Comparison of ENCODE assay signal across 35 cellular contexts in genomic region chr12:38370311-38370710, GRCh38.
"Had no signal": no experiment of that assay in that cellular context is flagged by ENCODE, and none has a peak within 500 bp of the region (broad histone marks: within the 10 kb centered on the region; RNA-seq: fewer than 3 reads in every experiment).

No MANE protein-coding gene starts in this region.

- H3K9me3 Mint-ChIP-seq: activated CD4-positive, alpha-beta memory T cell treated with anti-CD3 and anti-CD28 coated beads for 36 hours; activated CD4-positive, alpha-beta T cell treated with anti-CD3 and anti-CD28 coated beads, Interleukin-2, amount 10 ng/mL, durations not matched to agents 24 days and 14 days; activated naive CD4-positive, alpha-beta T cell treated with anti-CD3 and anti-CD28 coated beads for 36 hours; activated naive CD8-positive, alpha-beta T cell treated with anti-CD3 and anti-CD28 coated beads for 36 hours; activated T-helper 1 cell treated with anti-CD3 and anti-CD28 coated beads, Interleukin-12 subunit alpha, Interleukin-12 subunit beta, Interleukin-2, Interleukin-4 antibody, amounts not matched to agents 30 ng/mL and 10 ng/mL and 1 ng/mL, durations not matched to agents 14 hours and 24 hours and 36 hours; activated T-helper 17 cell treated with anti-CD3 and anti-CD28 coated beads, Interleukin-2, amount 50 U/mL, for 72 hours; T-helper 1 cell treated with Interleukin-12 subunit alpha and Interleukin-12 subunit beta and Interleukin-4 antibody, amounts not matched to agents 30 μg/mL and 1 μg/mL, for 36 hours had no signal

- DNase-seq: activated B cell treated with CpG ODN at 0.5 μM for 24 hours; activated CD4-positive, alpha-beta memory T cell treated with anti-CD3 and anti-CD28 coated beads for 36 hours; activated CD4-positive, alpha-beta T cell treated with anti-CD3 and anti-CD28 coated beads for 4 hours; activated CD4-positive, alpha-beta T cell treated with anti-CD3 and anti-CD28 coated beads, Interleukin-2, amount 10 ng/mL, durations not matched to agents 24 days and 14 days; activated CD4-positive, alpha-beta T cell treated with anti-CD3 and anti-CD28 coated beads, Interleukin-2, amount 50 U/mL, for 1 hour; activated CD4-positive, alpha-beta T cell treated with anti-CD3 and anti-CD28 coated beads, Interleukin-2, amount 50 U/mL, for 4 hours; activated CD4-positive, CD25-positive, alpha-beta regulatory T cell treated with anti-CD3 and anti-CD28 coated beads, Interleukin-2, amount 50 U/mL, for 72 hours; activated CD8-positive, alpha-beta memory T cell treated with anti-CD3 and anti-CD28 coated beads, Interleukin-2, amount 50 U/mL, for 4 hours; activated CD8-positive, alpha-beta T cell treated with anti-CD3 and anti-CD28 coated beads for 36 hours; activated effector memory CD4-positive, alpha-beta T cell treated with anti-CD3 and anti-CD28 coated beads, Interleukin-2, amount 50 U/mL, for 16 hours; activated gamma-delta T cell treated with Interleukin-2 at 50 U/mL for 16 hours; activated naive CD4-positive, alpha-beta T cell; activated naive CD4-positive, alpha-beta T cell treated with anti-CD3 and anti-CD28 coated beads for 36 hours; activated naive CD4-positive, alpha-beta T cell treated with anti-CD3 and anti-CD28 coated beads, Interleukin-2, amount 50 U/mL, for 16 hours; activated naive CD8-positive, alpha-beta T cell treated with anti-CD3 and anti-CD28 coated beads for 36 hours; activated T-cell treated with anti-CD3 and anti-CD28 coated beads for 4 hours; activated T-cell treated with anti-CD3 and anti-CD28 coated beads, Interleukin-2, amount 50 U/mL, for 1 hour; activated T-cell treated with anti-CD3 and anti-CD28 coated beads, Interleukin-2, amount 50 U/mL, for 4 hours; activated T-cell treated with anti-CD3 and anti-CD28 coated beads, Interleukin-2, amount 50 U/mL, for 72 hours; adrenal gland; amniotic stem cell; aorta; body of pancreas; brain microvascular endothelial cell; central memory CD4-positive, alpha-beta T cell; T-helper 1 cell; T-helper 2 cell; T-helper 9 cell; WERI-Rb-1 had no signal

- H3K9me3 ChIP-seq: adrenal gland, body of pancreas had no signal

- H3K36me3 Mint-ChIP-seq: activated CD4-positive, alpha-beta memory T cell treated with anti-CD3 and anti-CD28 coated beads for 36 hours; activated naive CD4-positive, alpha-beta T cell treated with anti-CD3 and anti-CD28 coated beads, Interleukin-2, amount 50 U/mL, for 72 hours; activated naive CD8-positive, alpha-beta T cell treated with anti-CD3 and anti-CD28 coated beads for 36 hours had no signal

- H3K27ac Mint-ChIP-seq: activated B cell treated with CpG ODN at 0.5 μM for 24 hours; activated CD4-positive, alpha-beta memory T cell treated with anti-CD3 and anti-CD28 coated beads for 36 hours; activated CD4-positive, alpha-beta T cell treated with anti-CD3 and anti-CD28 coated beads, Interleukin-2, amount 10 ng/mL, durations not matched to agents 24 days and 14 days; activated CD8-positive, alpha-beta T cell treated with anti-CD3 and anti-CD28 coated beads for 36 hours; activated naive CD4-positive, alpha-beta T cell treated with anti-CD3 and anti-CD28 coated beads for 36 hours; activated naive CD4-positive, alpha-beta T cell treated with anti-CD3 and anti-CD28 coated beads, Interleukin-2, amount 50 U/mL, for 72 hours; activated naive CD8-positive, alpha-beta T cell treated with anti-CD3 and anti-CD28 coated beads for 36 hours; activated T-cell treated with anti-CD3 and anti-CD28 coated beads, Interleukin-2, amount 50 U/mL, for 72 hours; activated T-helper 1 cell treated with anti-CD3 and anti-CD28 coated beads, Interleukin-12 subunit alpha, Interleukin-12 subunit beta, Interleukin-2, Interleukin-4 antibody, amounts not matched to agents 30 ng/mL and 10 ng/mL and 1 ng/mL, durations not matched to agents 14 hours and 24 hours and 36 hours; activated T-helper 17 cell treated with anti-CD3 and anti-CD28 coated beads, Interleukin-2, amount 50 U/mL, for 72 hours; T-helper 1 cell treated with Interleukin-12 subunit alpha and Interleukin-12 subunit beta and Interleukin-4 antibody, amounts not matched to agents 30 μg/mL and 1 μg/mL, for 36 hours; T-helper 2 cell treated with Interferon-gamma antibody and Interleukin-4, amounts not matched to agents 5 μg/mL and 100 μg/mL, for 36 hours had no signal

- H3K27me3 ChIP-seq: adrenal gland, body of pancreas, brain microvascular endothelial cell, breast epithelium had no signal

- ATAC-seq: activated CD8-positive, alpha-beta T cell treated with anti-CD3 and anti-CD28 coated beads for 36 hours; activated naive CD4-positive, alpha-beta T cell treated with anti-CD3 and anti-CD28 coated beads, Interleukin-2, amount 50 U/mL, for 72 hours; activated T-cell treated with anti-CD3 and anti-CD28 coated beads, Interleukin-2, amount 50 U/mL, for 4 hours; activated T-cell treated with anti-CD3 and anti-CD28 coated beads, Interleukin-2, amount 50 U/mL, for 72 hours; activated T-helper 17 cell treated with anti-CD3 and anti-CD28 coated beads, Interleukin-2, amount 50 U/mL, for 72 hours; body of pancreas had no signal

- H3K4me1 Mint-ChIP-seq: activated B cell treated with CpG ODN at 0.5 μM for 24 hours; activated CD4-positive, alpha-beta T cell treated with anti-CD3 and anti-CD28 coated beads, Interleukin-2, amount 10 ng/mL, durations not matched to agents 24 days and 14 days; activated naive CD8-positive, alpha-beta T cell treated with anti-CD3 and anti-CD28 coated beads for 36 hours; activated T-helper 17 cell treated with anti-CD3 and anti-CD28 coated beads, Interleukin-2, amount 50 U/mL, for 72 hours had no signal

- H3K4me3 ChIP-seq: adrenal gland, body of pancreas, breast epithelium had no signal

- H3K27me3 Mint-ChIP-seq: activated B cell treated with CpG ODN at 0.5 μM for 24 hours; activated CD4-positive, alpha-beta memory T cell treated with anti-CD3 and anti-CD28 coated beads for 36 hours; activated CD4-positive, alpha-beta T cell treated with anti-CD3 and anti-CD28 coated beads, Interleukin-2, amount 10 ng/mL, durations not matched to agents 24 days and 14 days; activated CD8-positive, alpha-beta T cell treated with anti-CD3 and anti-CD28 coated beads for 36 hours; activated naive CD8-positive, alpha-beta T cell treated with anti-CD3 and anti-CD28 coated beads for 36 hours; activated T-helper 17 cell treated with anti-CD3 and anti-CD28 coated beads, Interleukin-2, amount 50 U/mL, for 72 hours had no signal

- H3K4me3 Mint-ChIP-seq: activated B cell treated with CpG ODN at 0.5 μM for 24 hours; activated CD4-positive, alpha-beta memory T cell treated with anti-CD3 and anti-CD28 coated beads for 36 hours; activated CD4-positive, alpha-beta T cell treated with anti-CD3 and anti-CD28 coated beads, Interleukin-2, amount 10 ng/mL, durations not matched to agents 24 days and 14 days; activated CD8-positive, alpha-beta T cell treated with anti-CD3 and anti-CD28 coated beads for 36 hours; activated naive CD4-positive, alpha-beta T cell treated with anti-CD3 and anti-CD28 coated beads for 36 hours; activated naive CD8-positive, alpha-beta T cell treated with anti-CD3 and anti-CD28 coated beads for 36 hours; activated T-cell treated with anti-CD3 and anti-CD28 coated beads, Interleukin-2, amount 50 U/mL, for 4 hours; activated T-cell treated with anti-CD3 and anti-CD28 coated beads, Interleukin-2, amount 50 U/mL, for 72 hours; activated T-helper 1 cell treated with anti-CD3 and anti-CD28 coated beads, Interleukin-12 subunit alpha, Interleukin-12 subunit beta, Interleukin-2, Interleukin-4 antibody, amounts not matched to agents 30 ng/mL and 10 ng/mL and 1 ng/mL, durations not matched to agents 14 hours and 24 hours and 36 hours; activated T-helper 17 cell treated with anti-CD3 and anti-CD28 coated beads, Interleukin-2, amount 50 U/mL, for 72 hours; T-helper 1 cell treated with Interleukin-12 subunit alpha and Interleukin-12 subunit beta and Interleukin-4 antibody, amounts not matched to agents 30 μg/mL and 1 μg/mL, for 36 hours; T-helper 2 cell treated with Interferon-gamma antibody and Interleukin-4, amounts not matched to agents 5 μg/mL and 100 μg/mL, for 36 hours had no signal

- H3K36me3 ChIP-seq: adrenal gland, brain microvascular endothelial cell, breast epithelium, WERI-Rb-1 had no signal

- H3K4me1 ChIP-seq: adrenal gland, body of pancreas, breast epithelium had no signal

- H3K27ac ChIP-seq: adrenal gland, body of pancreas, brain microvascular endothelial cell, breast epithelium, WERI-Rb-1 had no signal
